Comparison of ENCODE assay signal across 28 cellular contexts in genomic region chr10:87724789-87725188, GRCh38.
"Had no signal": no experiment of that assay in that cellular context is flagged by ENCODE, and none has a peak within 500 bp of the region (broad histone marks: within the 10 kb centered on the region; RNA-seq: fewer than 3 reads in every experiment).

No MANE protein-coding gene starts in this region.

- H3K27me3 ChIP-seq: stomach, suprapubic skin, testis, thyroid gland, tibial artery, tibial nerve, transverse colon, upper lobe of left lung, upper lobe of right lung, uterus, vagina had no signal

- H3K4me3 ChIP-seq: stomach, suprapubic skin, testis, thoracic aorta, thyroid gland, tibial artery, tibial nerve, transverse colon, upper lobe of left lung, upper lobe of right lung, uterus, vagina had no signal

- H3K36me3 Mint-ChIP-seq: stimulated activated effector memory CD8-positive, alpha-beta T cell treated with anti-CD3 and anti-CD28 coated beads, Interleukin-12 subunit alpha, Interleukin-12 subunit beta, amount 100 ng/mL, for 72 hours; stimulated activated memory B cell treated with anti-CD40 and anti-IgM and Interleukin-4, amounts not matched to agents 10 μg/mL and 1 μg/mL and 100 μg/mL, for 72 hours; stimulated activated naive B cell treated with anti-CD40 and anti-IgM and Interleukin-4, amounts not matched to agents 10 μg/mL and 1 μg/mL and 100 μg/mL, for 72 hours; type B pancreatic cell had no signal

- H3K27ac ChIP-seq: stomach, suprapubic skin, testis, thoracic aorta, thyroid gland, tibial artery, tibial nerve, transverse colon, upper lobe of right lung, uterus, vagina had no signal

- H3K4me1 ChIP-seq: suprapubic skin, testis, thyroid gland, tibial artery, tibial nerve, uterus, vagina had no signal

- H3K9me3 Mint-ChIP-seq: stimulated activated effector memory CD8-positive, alpha-beta T cell treated with anti-CD3 and anti-CD28 coated beads, Interleukin-12 subunit alpha, Interleukin-12 subunit beta, amount 100 ng/mL, for 72 hours; stimulated activated memory B cell treated with anti-CD40 and anti-IgM and Interleukin-4, amounts not matched to agents 10 μg/mL and 1 μg/mL and 100 μg/mL, for 72 hours; stimulated activated naive B cell treated with anti-CD40 and anti-IgM and Interleukin-4, amounts not matched to agents 10 μg/mL and 1 μg/mL and 100 μg/mL, for 72 hours; stimulated activated naive CD8-positive, alpha-beta T cell treated with anti-CD3 and anti-CD28 coated beads, Interleukin-15, amount 100 ng/mL, for 72 hours; stimulated activated naive CD8-positive, alpha-beta T cell treated with anti-CD3 and anti-CD28 coated beads, Interleukin-15, Interleukin-2, amounts not matched to agents 100 ng/mL and 50 ng/mL, for 24 hours; type B pancreatic cell had no signal

- H3K36me3 ChIP-seq: stomach, suprapubic skin, thyroid gland, tibial nerve, transverse colon, uterus, vagina had no signal

- H3K4me3 Mint-ChIP-seq: stimulated activated effector memory CD8-positive, alpha-beta T cell treated with anti-CD3 and anti-CD28 coated beads, Interleukin-12 subunit alpha, Interleukin-12 subunit beta, amount 100 ng/mL, for 72 hours; stimulated activated memory B cell treated with anti-CD40 and anti-IgM and Interleukin-4, amounts not matched to agents 10 μg/mL and 1 μg/mL and 100 μg/mL, for 72 hours; stimulated activated naive B cell treated with anti-CD40 and anti-IgM and Interleukin-4, amounts not matched to agents 10 μg/mL and 1 μg/mL and 100 μg/mL, for 72 hours; stimulated activated naive CD8-positive, alpha-beta T cell treated with anti-CD3 and anti-CD28 coated beads, Interleukin-15, amount 100 ng/mL, for 72 hours; stimulated activated naive CD8-positive, alpha-beta T cell treated with anti-CD3 and anti-CD28 coated beads, Interleukin-15, Interleukin-2, amounts not matched to agents 100 ng/mL and 50 ng/mL, for 24 hours; type B pancreatic cell had no signal

- H3K27ac Mint-ChIP-seq: stimulated activated effector memory CD8-positive, alpha-beta T cell treated with anti-CD3 and anti-CD28 coated beads, Interleukin-12 subunit alpha, Interleukin-12 subunit beta, amount 100 ng/mL, for 72 hours; stimulated activated memory B cell treated with anti-CD40 and anti-IgM and Interleukin-4, amounts not matched to agents 10 μg/mL and 1 μg/mL and 100 μg/mL, for 72 hours; stimulated activated naive B cell treated with anti-CD40 and anti-IgM and Interleukin-4, amounts not matched to agents 10 μg/mL and 1 μg/mL and 100 μg/mL, for 72 hours; stimulated activated naive CD8-positive, alpha-beta T cell treated with anti-CD3 and anti-CD28 coated beads, Interleukin-15, amount 100 ng/mL, for 72 hours; stimulated activated naive CD8-positive, alpha-beta T cell treated with anti-CD3 and anti-CD28 coated beads, Interleukin-15, Interleukin-2, amounts not matched to agents 100 ng/mL and 50 ng/mL, for 24 hours; type B pancreatic cell had no signal

- H3K4me1 Mint-ChIP-seq: stimulated activated effector memory CD8-positive, alpha-beta T cell treated with anti-CD3 and anti-CD28 coated beads, Interleukin-12 subunit alpha, Interleukin-12 subunit beta, amount 100 ng/mL, for 72 hours; stimulated activated memory B cell treated with anti-CD40 and anti-IgM and Interleukin-4, amounts not matched to agents 10 μg/mL and 1 μg/mL and 100 μg/mL, for 72 hours; stimulated activated naive CD8-positive, alpha-beta T cell treated with anti-CD3 and anti-CD28 coated beads, Interleukin-15, amount 100 ng/mL, for 72 hours had no signal

- H3K9me3 ChIP-seq: stomach, suprapubic skin, testis, thoracic aorta, thyroid gland, tibial artery, tibial nerve, transverse colon, upper lobe of left lung, upper lobe of right lung, uterus, vagina had no signal

- ATAC-seq: stimulated activated effector memory CD8-positive, alpha-beta T cell treated with anti-CD3 and anti-CD28 coated beads, Interleukin-12 subunit alpha, Interleukin-12 subunit beta, amount 100 ng/mL, for 72 hours; stimulated activated memory B cell treated with anti-CD40 and anti-IgM and Interleukin-4, amounts not matched to agents 10 μg/mL and 1 μg/mL and 100 μg/mL, for 72 hours; stimulated activated naive B cell treated with anti-CD40 and anti-IgM and Interleukin-4, amounts not matched to agents 10 μg/mL and 1 μg/mL and 100 μg/mL, for 72 hours; stimulated activated naive CD8-positive, alpha-beta T cell treated with anti-CD3 and anti-CD28 coated beads, Interleukin-15, amount 100 ng/mL, for 72 hours; stimulated activated naive CD8-positive, alpha-beta T cell treated with anti-CD3 and anti-CD28 coated beads, Interleukin-15, Interleukin-2, amounts not matched to agents 100 U/mL and 50 U/mL, for 24 hours; upper lobe of right lung had no signal

- H3K27me3 Mint-ChIP-seq: stimulated activated memory B cell treated with anti-CD40 and anti-IgM and Interleukin-4, amounts not matched to agents 10 μg/mL and 1 μg/mL and 100 μg/mL, for 72 hours; stimulated activated naive CD8-positive, alpha-beta T cell treated with anti-CD3 and anti-CD28 coated beads, Interleukin-15, amount 100 ng/mL, for 72 hours; type B pancreatic cell had no signal

- DNase-seq: stimulated activated CD4-positive, alpha-beta T cell treated with anti-CD3 and anti-CD28 coated beads, Interleukin-2, amount 100 ng/mL, for 48 hours; stimulated activated CD4-positive, alpha-beta T cell treated with anti-CD3 and anti-CD28 coated beads, Interleukin-4, amount 100 ng/mL, for 1 hour; stimulated activated CD4-positive, alpha-beta T cell treated with anti-CD3 and anti-CD28 coated beads, Interleukin-4, amount 100 ng/mL, for 24 hours; stimulated activated CD4-positive, alpha-beta T cell treated with anti-CD3 and anti-CD28 coated beads, Interleukin-4, amount 100 ng/mL, for 4 hours; stimulated activated CD8-positive, alpha-beta memory T cell treated with anti-CD3 and anti-CD28 coated beads, Interleukin-4, amount 100 ng/mL, for 48 hours; stimulated activated naive B cell treated with anti-CD40 and anti-IgM and Interleukin-4, amounts not matched to agents 10 μg/mL and 1 μg/mL and 100 μg/mL, for 72 hours; stimulated activated naive CD4-positive, alpha-beta T cell; stimulated activated naive CD4-positive, alpha-beta T cell treated with Interleukin-2 at 50 U/mL for 16 hours; stimulated activated naive CD8-positive, alpha-beta T cell treated with anti-CD3 and anti-CD28 coated beads, Interleukin-15, amount 100 ng/mL, for 72 hours; stimulated activated naive CD8-positive, alpha-beta T cell treated with anti-CD3 and anti-CD28 coated beads, Interleukin-15, Interleukin-2, amounts not matched to agents 100 U/mL and 50 U/mL, for 24 hours; stomach; substantia nigra; testis; thyroid gland; tibial artery; transverse colon; trophoblast cell; upper lobe of left lung; upper lobe of right lung; uterus had no signal
